9 cellular contexts compared by ENCODE assay signal in the genomic region with DNA sequence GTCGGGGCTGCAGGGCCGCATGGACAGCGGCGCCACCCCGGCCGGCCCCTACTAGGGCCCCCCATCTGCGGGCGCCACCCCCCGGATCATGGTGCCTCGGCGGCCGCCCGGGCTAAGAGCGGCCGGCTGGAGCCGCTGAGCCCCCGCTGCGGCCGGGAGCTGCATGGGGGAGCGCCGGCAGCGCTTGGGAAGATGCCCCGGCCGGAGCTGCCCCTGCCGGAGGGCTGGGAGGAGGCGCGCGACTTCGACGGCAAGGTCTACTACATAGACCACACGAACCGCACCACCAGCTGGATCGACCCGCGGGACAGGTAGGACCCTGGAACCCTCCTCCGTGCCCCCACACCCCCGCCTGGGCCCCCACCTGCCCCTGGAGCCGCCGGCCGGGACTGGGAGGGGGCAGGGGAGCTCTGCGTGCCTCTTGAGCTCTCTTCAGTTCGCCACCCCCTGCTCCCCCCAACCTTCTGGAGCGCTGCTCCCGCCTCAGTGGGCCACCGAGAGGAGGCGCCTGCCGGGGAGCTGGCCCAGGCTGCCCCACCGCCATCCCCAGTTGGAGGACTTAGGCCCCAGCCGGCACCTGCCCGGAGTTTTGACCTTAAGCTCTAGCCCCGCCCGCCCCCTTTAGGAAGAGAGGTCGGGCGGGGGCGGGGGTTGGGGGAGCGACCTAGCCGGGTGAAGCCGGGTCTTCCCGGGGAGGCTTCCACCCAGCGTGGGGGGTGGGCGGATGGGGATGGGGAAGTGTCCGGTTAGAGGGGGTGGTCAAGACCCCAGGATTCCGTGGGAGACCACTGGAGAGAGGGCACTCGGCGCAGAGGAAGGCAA. TPM values are rescaled to one million over a fixed set of nuclear protein-coding genes. Genes with fewer than 3 reads are reported as not detected.
A peak's percentile ranks its signal among the peaks of the same experiment; 100 is the strongest.
DNase-seq lines count a peak whose midpoint lies in the region; ATAC-seq, FAIRE-seq and TF ChIP-seq lines count a peak whose summit lies in the region.
"Had no signal": no experiment of that assay in that cellular context is flagged by ENCODE, and none has a peak within 500 bp of the region (broad histone marks: within the 10 kb centered on the region; RNA-seq: fewer than 3 reads in every experiment).

No MANE protein-coding gene starts in this region.

- no peak for TF ChIP-seq POLR2A in GM12878 (IDR thresholded peaks at IDR 0.05; ENCODE audit: low read depth, low read length)

- H2AFZ ChIP-seq in GM12878 (ENCODE audit: control insufficient read depth, low read depth, low read length), result peak overlapping the region; percentile 28

- H3K36me3 ChIP-seq in BJ (ENCODE audit: control insufficient read depth, insufficient read depth, low read length), result no peaks in the 10 kb centered on the region
- no peaks in the 10 kb centered on the region for H3K36me3 ChIP-seq in GM12878 (ENCODE audit: control insufficient read depth in 2 of 2, insufficient read depth in 2 of 2, low read length in 1 of 2)
- no peaks in the 10 kb centered on the region for H3K36me3 ChIP-seq in liver (ENCODE audit: control insufficient read depth in 4 of 4, insufficient read depth in 3 of 4, low read depth in 1 of 4, low read length in 3 of 4)
- H3K36me3 ChIP-seq: neutrophil had no signal

- H3K4me1 Mint-ChIP-seq in activated T-helper 1 cell treated with anti-CD3 and anti-CD28 coated beads, Interleukin-12 subunit alpha, Interleukin-12 subunit beta, Interleukin-2, Interleukin-4 antibody, amounts not matched to agents 30 ng/mL and 10 ng/mL and 1 ng/mL, durations not matched to agents 14 hours and 24 hours and 36 hours (ENCODE audit: low read depth), result peaks cover 7% of the 10 kb centered on the region

- peaks cover 3% of the 10 kb centered on the region; the same call in 1 of the 2 replicates for H3K79me2 ChIP-seq in GM12878 (ENCODE audit: control insufficient read depth, insufficient read depth, low read length)

- peaks cover 32% of the 10 kb centered on the region for H3K27me3 Mint-ChIP-seq in activated T-helper 1 cell treated with anti-CD3 and anti-CD28 coated beads, Interleukin-12 subunit alpha, Interleukin-12 subunit beta, Interleukin-2, Interleukin-4 antibody, amounts not matched to agents 30 ng/mL and 10 ng/mL and 1 ng/mL, durations not matched to agents 14 hours and 24 hours and 36 hours (ENCODE audit: insufficient read depth)

- no peak overlapping the region for H3K27ac Mint-ChIP-seq in activated T-helper 1 cell treated with anti-CD3 and anti-CD28 coated beads, Interleukin-12 subunit alpha, Interleukin-12 subunit beta, Interleukin-2, Interleukin-4 antibody, amounts not matched to agents 30 ng/mL and 10 ng/mL and 1 ng/mL, durations not matched to agents 14 hours and 24 hours and 36 hours

- H3K4me1 ChIP-seq in GM12878 (ENCODE audit: control insufficient read depth, insufficient read depth, low read length), result peaks cover 23% of the 10 kb centered on the region
- peaks cover 10 to 57% (median 30%) of the 10 kb centered on the region in 4 donors for H3K4me1 ChIP-seq in liver (ENCODE audit: control insufficient read depth in 4 of 4, insufficient read depth in 4 of 4, low read length in 3 of 4)

- in situ Hi-C loops in GM12878 (cut with MboI), result no loop called here

- WGBS in GM12878 (ENCODE audit: insufficient coverage, insufficient replicate concordance, low lambda C conversion rate, missing lambda C conversion rate), result 6% methylated on average over 46 of the region's 65 CpGs
- 3% methylated on average over 65 of the region's 65 CpGs for WGBS in liver

- CTCF ChIA-PET in BJ (lab: Yijun Ruan, JAX) (interaction anchor here (1.3 to 2.3 kb wide), 3 partner anchors 9 to 20 kb away, joined by 3 to 11 read pairs (median 4); no protein-coding TSS in a partner anchor), GM12878 (lab: Yijun Ruan, JAX) (interaction anchor here (1.3 kb wide), 1 partner anchor 9 kb away, joined by 3 read pairs; no protein-coding TSS in a partner anchor)

- BruUV-seq in GM12878 (replicated peaks; lab: Mats Ljungman, UMichigan), result no TSS peak

- no peaks in the 10 kb centered on the region; the same call in 1 of the 2 replicates for H4K20me1 ChIP-seq in GM12878 (ENCODE audit: control insufficient read depth, insufficient read depth)

- H3K27ac ChIP-seq in GM12878 (ENCODE audit: control insufficient read depth, insufficient read depth), result no peak overlapping the region
- H3K27ac ChIP-seq in liver (ENCODE audit: low read depth in 1 of 2, low read length in 2 of 2), result peak overlapping the region; percentile 53 to 73
- H3K27ac ChIP-seq: neutrophil had no signal

- no peak for DNase-seq in BJ (ENCODE audit: low read depth)
- no peak for DNase-seq in GM12878 (ENCODE audit: low read depth, low spot score)
- no peak for DNase-seq in NCI-H2029 (lab: John Stamatoyannopoulos, UW)
- DNase-seq in posterior vena cava (ENCODE audit: low spot score), result no peak
- DNase-seq in activated T-helper 1 cell treated with anti-CD3 and anti-CD28 coated beads, Interleukin-12 subunit alpha, Interleukin-12 subunit beta, Interleukin-2, Interleukin-4 antibody, amounts not matched to agents 30 ng/mL and 10 ng/mL and 1 ng/mL, durations not matched to agents 14 hours and 24 hours and 36 hours (ENCODE audit: low spot score), result no peak

- ATAC-seq in GM19438 (IDR thresholded peaks at IDR 0.05; ENCODE audit: low read depth, unreplicated experiment) (peak; percentile 26), HG03565 (IDR thresholded peaks at IDR 0.05; ENCODE audit: unreplicated experiment) (peak; percentile 17), GM12878 (peak; percentile 14)

- TF ChIP-seq CTCF in BJ (IDR thresholded peaks at IDR 0.05; ENCODE audit: insufficient read depth, low read depth, low read length), result peak; percentile 32
- TF ChIP-seq CTCF in GM12878 (IDR thresholded peaks at IDR 0.05 in 2 of 3, conservative IDR thresholded peaks at IDR 0.05 in 1 of 3; ENCODE audit: control insufficient read depth in 2 of 3, extremely low read depth in 1 of 3, insufficient read depth in 1 of 3, low read depth in 3 of 3, low read length in 3 of 3), result 0 out of 6 replicates have a peak, but pooled peaks of 1 of the 3 experiments have one; percentile 4
- no peak for TF ChIP-seq CTCF in liver (IDR thresholded peaks at IDR 0.05; ENCODE audit: low read depth, low read length, missing input control)

- H3K4me3 ChIP-seq in BJ (ENCODE audit: low read depth, low read length), result peak overlapping the region; percentile 49
- peak overlapping the region; percentile 70 for H3K4me3 ChIP-seq in GM12878
- H3K4me3 ChIP-seq in liver (ENCODE audit: low read depth in 1 of 3, low read length in 3 of 3), result peak overlapping the region; percentile 71 to 94 (median 85)

- POLR2A ChIA-PET in BJ (lab: Charles Lee), result no interaction called here
- POLR2A ChIA-PET in GM12878 (lab: Charles Lee), result no interaction called here

- no peak overlapping the region for H3K4me3 Mint-ChIP-seq in activated T-helper 1 cell treated with anti-CD3 and anti-CD28 coated beads, Interleukin-12 subunit alpha, Interleukin-12 subunit beta, Interleukin-2, Interleukin-4 antibody, amounts not matched to agents 30 ng/mL and 10 ng/mL and 1 ng/mL, durations not matched to agents 14 hours and 24 hours and 36 hours

- H3K27me3 ChIP-seq in BJ (ENCODE audit: control insufficient read depth, insufficient read depth, low read length) (peaks cover 1% of the 10 kb centered on the region; the same call in 1 of the 2 replicates), GM12878 (replicated peaks in 1 of 2; ENCODE audit: control insufficient read depth in 2 of 2, insufficient read depth in 2 of 2, low read length in 1 of 2) (no peaks in the 10 kb centered on the region), liver (ENCODE audit: control insufficient read depth in 4 of 4, insufficient read depth in 4 of 4, low read length in 3 of 4) (no peaks in the 10 kb centered on the region)

- intact Hi-C loops in GM12878 (cut with micrococcal nuclease; ENCODE audit: unreplicated experiment), result loop anchor here (10.0 kb wide), 1 partner anchor 283 kb away; the partner anchor contains the start of gene PANK3
- intact Hi-C loops in posterior vena cava (cut with DNase I), result no loop called here
- intact Hi-C loops in activated T-helper 1 cell treated with anti-CD3 and anti-CD28 coated beads, Interleukin-12 subunit alpha, Interleukin-12 subunit beta, Interleukin-2, Interleukin-4 antibody, amounts not matched to agents 30 ng/mL and 10 ng/mL and 1 ng/mL, durations not matched to agents 14 hours and 24 hours and 36 hours (cut with micrococcal nuclease), result no loop called here

- H3K9ac ChIP-seq in GM12878 (ENCODE audit: control insufficient read depth, insufficient read depth, low read length), result peak overlapping the region; percentile 34
- H3K9ac ChIP-seq in liver (ENCODE audit: low read depth in 1 of 2, low read length in 2 of 2), result peak overlapping the region in 1 of 2 donors; percentile 19

- TF ChIP-seq RAD21 in GM12878 (IDR thresholded peaks at IDR 0.05; ENCODE audit: insufficient read depth, low read depth, low read length) (no peak), liver (IDR thresholded peaks at IDR 0.05) (peak in 1 of 2 donors; percentile 30)

- RAD21 ChIA-PET in GM12878 (lab: Charles Lee; ENCODE audit: unreplicated experiment), result interaction anchor here (1.2 kb wide), 1 partner anchor 130 kb away, joined by 3 read pairs; no protein-coding TSS in a partner anchor

- no peak for FAIRE-seq in GM12878 (lab: Jason Lieb, UNC)

- H3K36me3 Mint-ChIP-seq in activated T-helper 1 cell treated with anti-CD3 and anti-CD28 coated beads, Interleukin-12 subunit alpha, Interleukin-12 subunit beta, Interleukin-2, Interleukin-4 antibody, amounts not matched to agents 30 ng/mL and 10 ng/mL and 1 ng/mL, durations not matched to agents 14 hours and 24 hours and 36 hours (ENCODE audit: low read depth), result no peaks in the 10 kb centered on the region

- no peak for TF ChIP-seq EP300 in GM12878 (IDR thresholded peaks at IDR 0.05; ENCODE audit: borderline replicate concordance in 1 of 2, control insufficient read depth in 1 of 2, low read depth in 2 of 2, low read length in 2 of 2)

- H3K9me3 ChIP-seq in GM12878 (replicated peaks; ENCODE audit: control insufficient read depth, insufficient read depth, low read length) (no peaks in the 10 kb centered on the region), liver (ENCODE audit: control insufficient read depth in 4 of 4, low read length in 3 of 4) (no peaks in the 10 kb centered on the region)
- H3K9me3 ChIP-seq: neutrophil had no signal

- peak overlapping the region; percentile 80 for H3K4me2 ChIP-seq in GM12878 (ENCODE audit: control insufficient read depth, insufficient read depth)

- SMC1A ChIA-PET in GM12878 (lab: Charles Lee; ENCODE audit: uncharacterized antibody, unreplicated experiment), result no interaction called here

- no peaks in the 10 kb centered on the region for H3K9me3 Mint-ChIP-seq in activated T-helper 1 cell treated with anti-CD3 and anti-CD28 coated beads, Interleukin-12 subunit alpha, Interleukin-12 subunit beta, Interleukin-2, Interleukin-4 antibody, amounts not matched to agents 30 ng/mL and 10 ng/mL and 1 ng/mL, durations not matched to agents 14 hours and 24 hours and 36 hours

RNA-seq across cellular contexts. Expression of gene WWC1, which starts 0.7 kb away (rescaled TPM):
- 1.4 TPM in 2 replicates for polyA plus RNA-seq in BJ (2011; rRNA removed)
- 2.3 and 2.7 TPM in 2 replicates for polyA minus RNA-seq in BJ (2011; rRNA and poly(A)+ RNA removed)
- total RNA-seq in GM12878 (2013; cell fraction: nucleolus; rRNA removed), result 6.0 TPM in 2 replicates
- 2.6 and 2.7 TPM in 2 replicates for total RNA-seq in GM12878 (2014; rRNA removed)
- 2.3 and 3.3 TPM in 2 replicates for total RNA-seq in GM12878 (2014; rRNA removed; fragmentation: Illumina TruSeq; extraction: Trizol)
- 5.3 and 5.9 TPM in 2 replicates for total RNA-seq in GM12878 (2021)
- 0.96 TPM for polyA plus RNA-seq in GM12878 (2011; ENCODE audit: low read depth)
- 7.2 and 7.8 TPM in 2 replicates for polyA plus RNA-seq in GM12878 (2011; rRNA removed)
- 5.4 and 5.6 TPM in 2 replicates for polyA plus RNA-seq in GM12878 (2011; cell fraction: cytosol; rRNA removed)
- polyA plus RNA-seq in GM12878 (2011; cell fraction: nucleus; rRNA removed), result 7.6 and 9.8 TPM in 2 replicates
- 2.3 and 3.2 TPM in 2 replicates for polyA plus RNA-seq in GM12878 (2012)
- polyA plus RNA-seq in GM12878 (2014; fragmentation: Illumina TruSeq; extraction: Trizol), result 3.0 and 34.5 TPM in 2 replicates
- 1 to 10 TPM in 1 of 2 experiments, under 1 TPM in 1; 0.50 to 1.2 TPM for polyA plus RNA-seq in GM12878 (2014; fragmentation: Nextera tagmentation; extraction: Ambion mirVana)
- polyA plus RNA-seq in GM12878 (2014; rRNA removed), result 2.3 and 2.8 TPM in 2 replicates
- polyA plus RNA-seq in GM12878 (2016; fragmentation: Nextera tagmentation; extraction: Ambion mirVana), result 1 to 10 TPM in 1 of 2 experiments, under 1 TPM in 1; 0.74 to 1.6 TPM
- polyA minus RNA-seq in GM12878 (2011; rRNA and poly(A)+ RNA removed), result 9.4 and 14.1 TPM in 2 replicates
- 2.9 and 5.1 TPM in 2 replicates for polyA minus RNA-seq in GM12878 (2011; cell fraction: cytosol; rRNA and poly(A)+ RNA removed)
- 5.4 and 9.2 TPM in 2 replicates for polyA minus RNA-seq in GM12878 (2011; cell fraction: nucleus; rRNA and poly(A)+ RNA removed)
- 10 to 100 TPM in 1 of 2 donors, 1 to 10 TPM in 1; 5.9 to 25.1 TPM for total RNA-seq in liver
- polyA plus RNA-seq in liver, result 10 to 100 TPM in 1 of 2 donors, 1 to 10 TPM in 1; 6.2 to 23.3 TPM
- under 1 TPM; 0.33 to 0.97 TPM for total RNA-seq in posterior vena cava
- total RNA-seq in activated T-helper 1 cell treated with anti-CD3 and anti-CD28 coated beads, Interleukin-12 subunit alpha, Interleukin-12 subunit beta, Interleukin-2, Interleukin-4 antibody, amounts not matched to agents 30 ng/mL and 10 ng/mL and 1 ng/mL, durations not matched to agents 14 hours and 24 hours and 36 hours, result 0.32 and 0.70 TPM in 2 replicates
